2 cellular contexts compared by ENCODE assay signal in genomic region chr2:209525336-209525735, GRCh38.
TF ChIP-seq lines count a peak whose summit lies in the region.

No MANE protein-coding gene starts in this region.

TF ChIP-seq in SK-N-SH, 30 proteins besides CTCF, POLR2A, EP300 and RAD21 (continued from another document):
- TF ChIP-seq PBX3 (IDR thresholded peaks at IDR 0.05), result no peak
- no peak for TF ChIP-seq JUND (IDR thresholded peaks at IDR 0.05)

TF ChIP-seq in SK-N-SH treated with all-trans-retinoic acid at 6 μM for 48 hours, 23 proteins besides CTCF, POLR2A, EP300 and RAD21 (continued from another document):
- TF ChIP-seq OSR1 (CRISPR knock-in tag; IDR thresholded peaks at IDR 0.05), result no peak
- TF ChIP-seq TSHZ2 (CRISPR knock-in tag; IDR thresholded peaks at IDR 0.05), result no peak
- TF ChIP-seq CSDC2 (CRISPR knock-in tag; IDR thresholded peaks at IDR 0.05), result no peak
- no peak for TF ChIP-seq CREB5 (CRISPR knock-in tag; IDR thresholded peaks at IDR 0.05; ENCODE audit: low read depth)
- TF ChIP-seq CSRNP3 (CRISPR knock-in tag; IDR thresholded peaks at IDR 0.05), result no peak
- no peak for TF ChIP-seq ARNTL (CRISPR knock-in tag; IDR thresholded peaks at IDR 0.05; ENCODE audit: borderline replicate concordance, low read depth)
